ENCODE assay signal across 20 cellular contexts in the genomic region with DNA sequence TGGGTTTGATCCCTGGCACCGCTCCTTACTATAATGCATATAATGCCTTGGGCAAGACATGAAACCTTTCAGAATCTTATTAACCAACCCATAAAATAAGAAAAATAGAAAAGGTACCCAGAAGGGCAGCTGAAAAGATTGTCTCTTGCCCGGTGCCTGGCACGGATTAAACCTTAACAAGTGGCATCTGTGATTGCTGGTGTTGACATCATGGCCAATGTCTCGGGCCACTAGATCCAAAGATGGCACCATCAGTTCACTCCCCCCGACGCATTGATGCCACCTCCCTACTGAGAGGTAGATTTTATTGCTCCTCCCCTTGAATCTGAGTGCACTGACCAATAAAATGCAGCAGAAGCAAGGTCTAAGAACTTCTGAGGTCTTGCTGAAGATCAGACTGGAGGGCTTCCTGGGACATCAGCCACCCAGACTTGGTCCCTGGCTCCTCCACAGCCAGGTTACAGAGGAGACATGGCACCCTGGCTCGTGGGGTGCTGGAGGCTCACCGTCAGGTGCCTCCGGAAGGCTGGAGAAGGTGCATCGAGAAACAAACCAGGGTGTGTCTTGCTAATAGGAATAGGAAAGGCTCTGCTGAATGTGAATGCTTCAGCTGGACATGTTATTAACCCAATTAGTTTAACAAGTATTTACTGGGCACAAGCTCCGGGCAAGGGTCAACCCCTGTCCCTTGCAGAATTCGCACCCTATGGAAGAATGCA.
"Had no signal": no experiment of that assay in that cellular context is flagged by ENCODE, and none has a peak within 500 bp of the region (broad histone marks: within the 10 kb centered on the region; RNA-seq: fewer than 3 reads in every experiment).

No MANE protein-coding gene starts in this region.

- H3K4me3 ChIP-seq: breast epithelium, colonic mucosa, SJCRH30, suprapubic skin, transverse colon had no signal

- H3K4me1 ChIP-seq: breast epithelium, colonic mucosa, SJCRH30, suprapubic skin, transverse colon had no signal

- H3K27me3 ChIP-seq: breast epithelium, colonic mucosa, SJCRH30, suprapubic skin, transverse colon had no signal

- DNase-seq: activated CD4-positive, alpha-beta T cell treated with anti-CD3 and anti-CD28 coated beads for 1 hour; activated CD4-positive, alpha-beta T cell treated with anti-CD3 and anti-CD28 coated beads, Interleukin-2, amount 50 U/mL, for 1 hour; activated CD8-positive, alpha-beta memory T cell treated with anti-CD3 and anti-CD28 coated beads for 24 hours; activated naive CD4-positive, alpha-beta T cell treated with anti-CD3 and anti-CD28 coated beads for 36 hours; activated naive CD8-positive, alpha-beta T cell treated with anti-CD3 and anti-CD28 coated beads, Interleukin-2, amount 10 ng/mL, durations not matched to agents 7 days and 5 days; activated T-cell treated with anti-CD3 and anti-CD28 coated beads, Interleukin-2, amount 50 U/mL, for 4 hours; amniotic stem cell; colonic mucosa; kidney glomerular epithelial cell; naive thymus-derived CD4-positive, alpha-beta T cell; retina; SJCRH30; stimulated activated CD4-positive, alpha-beta T cell treated with anti-CD3 and anti-CD28 coated beads, Interleukin-1b, Interleukin-23, amount 100 ng/mL, for 48 hours; stimulated activated naive CD8-positive, alpha-beta T cell treated with anti-CD3 and anti-CD28 coated beads, Interleukin-15, amount 100 ng/mL, for 72 hours; T-helper 9 cell; transverse colon had no signal

- H3K36me3 ChIP-seq: breast epithelium, colonic mucosa, SJCRH30, suprapubic skin, transverse colon had no signal

- H3K27ac ChIP-seq: breast epithelium, colonic mucosa, epithelial cell of prostate, SJCRH30, suprapubic skin, transverse colon had no signal

- H3K9me3 ChIP-seq: colonic mucosa, SJCRH30, suprapubic skin, transverse colon had no signal

- ATAC-seq: activated T-cell treated with anti-CD3 and anti-CD28 coated beads, Interleukin-2, amount 50 U/mL, for 4 hours; naive thymus-derived CD4-positive, alpha-beta T cell; stimulated activated effector memory CD8-positive, alpha-beta T cell treated with anti-CD3 and anti-CD28 coated beads, Interleukin-12 subunit alpha, Interleukin-12 subunit beta, amount 100 ng/mL, for 72 hours; stimulated activated naive CD8-positive, alpha-beta T cell treated with anti-CD3 and anti-CD28 coated beads, Interleukin-15, amount 100 ng/mL, for 72 hours had no signal
